In the genomic region with DNA sequence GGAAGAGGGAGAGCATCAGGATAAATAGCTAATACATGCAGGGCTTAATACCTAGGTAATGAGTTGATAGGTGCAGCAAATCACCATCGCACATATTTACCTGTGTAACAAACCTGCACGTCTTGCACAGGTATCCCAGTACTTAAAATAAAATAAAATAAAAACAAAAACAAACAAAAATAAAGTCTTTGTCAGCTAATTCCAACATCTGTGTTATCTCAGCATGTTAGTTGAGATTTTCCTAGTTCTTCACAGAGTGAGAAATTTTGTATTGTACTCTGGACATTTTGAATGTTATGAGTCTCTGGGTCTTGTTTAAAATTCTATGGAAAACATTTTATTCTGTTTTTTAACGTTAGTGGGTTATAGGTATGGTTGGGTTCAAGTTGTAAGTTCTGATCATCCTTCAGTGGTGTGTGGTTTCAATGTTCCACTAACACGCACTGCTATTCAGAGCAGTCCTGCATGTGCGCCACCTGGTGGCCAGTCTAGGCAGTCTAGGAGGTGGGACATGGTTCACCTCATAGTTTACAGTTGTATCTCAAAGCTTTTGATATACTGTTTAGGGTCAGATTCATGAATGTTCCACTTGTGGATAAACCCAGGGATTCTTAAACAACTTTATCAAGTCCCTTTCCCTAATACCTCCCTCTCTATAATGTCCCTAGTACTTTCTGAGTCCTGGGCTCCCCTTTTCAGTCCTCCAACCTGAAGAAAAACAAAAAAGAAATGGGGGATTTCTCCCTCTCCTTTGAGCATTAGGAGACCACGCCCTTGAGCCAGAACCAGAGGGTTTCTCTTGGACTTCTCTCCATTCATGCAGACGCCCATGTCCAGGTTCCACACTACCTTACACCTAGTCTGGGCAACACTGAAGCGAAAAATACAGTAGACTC, we compare ENCODE assay signal across 8 cellular contexts.
A peak's percentile ranks its signal among the peaks of the same experiment; 100 is the strongest.
DNase-seq lines count a peak whose midpoint lies in the region; ATAC-seq and TF ChIP-seq lines count a peak whose summit lies in the region.

No MANE protein-coding gene starts in this region.

- no peaks in the 10 kb centered on the region for H3K9me3 ChIP-seq in CD4-positive, alpha-beta T cell (ENCODE audit: control insufficient read depth, low read length)

- DNase-seq in CD4-positive, alpha-beta T cell, result peak; percentile 60 to 85 (median 74)
- peak; percentile 53 for DNase-seq in NCI-H774 (lab: John Stamatoyannopoulos, UW)
- DNase-seq in activated CD8-positive, alpha-beta T cell treated with anti-CD3 and anti-CD28 coated beads, Interleukin-2, amount 10 ng/mL, durations not matched to agents 7 days and 5 days, result peak; percentile 81
- peak; percentile 70 to 78 (median 71) for DNase-seq in effector memory CD8-positive, alpha-beta T cell
- DNase-seq in mesothelial cell of epicardium (ENCODE audit: low spot score in 2 of 2, unreplicated experiment in 2 of 2), result peak; percentile 58 to 79
- DNase-seq in stimulated activated CD8-positive, alpha-beta memory T cell treated with anti-CD3 and anti-CD28 coated beads, Interleukin-4, amount 100 ng/mL, for 24 hours (ENCODE audit: low read depth), result peak; percentile 71

- H3K27me3 ChIP-seq in CD4-positive, alpha-beta T cell (ENCODE audit: control insufficient read depth, insufficient read depth, low read length), result no peaks in the 10 kb centered on the region

- no peak overlapping the region for H3K4me3 Mint-ChIP-seq in CD4-positive, alpha-beta T cell
- no peak overlapping the region for H3K4me3 Mint-ChIP-seq in activated CD8-positive, alpha-beta T cell treated with anti-CD3 and anti-CD28 coated beads, Interleukin-2, amount 10 ng/mL, durations not matched to agents 7 days and 5 days
- H3K4me3 Mint-ChIP-seq in effector memory CD8-positive, alpha-beta T cell, result no peak overlapping the region
- no peak overlapping the region for H3K4me3 Mint-ChIP-seq in mesothelial cell of epicardium

- H3K27ac ChIP-seq in CD4-positive, alpha-beta T cell (ENCODE audit: low read depth, low read length), result no peak overlapping the region

- CTCF ChIA-PET in CD4-positive, alpha-beta T cell (lab: Charles Lee), result interaction anchor here (0.6 to 1.5 kb wide), 2 partner anchors 468 to 764 kb away, joined by 3 to 5 read pairs; no protein-coding TSS in a partner anchor
- CTCF ChIA-PET in activated CD8-positive, alpha-beta T cell treated with anti-CD3 and anti-CD28 coated beads, Interleukin-2, amount 10 ng/mL, durations not matched to agents 7 days and 5 days (lab: Charles Lee), result interaction anchor here (0.7 to 1.7 kb wide), 4 partner anchors 12 to 761 kb away, joined by 3 to 8 read pairs (median 4); no protein-coding TSS in a partner anchor

- H3K27me3 Mint-ChIP-seq in CD4-positive, alpha-beta T cell, result peaks cover 30% of the 10 kb centered on the region
- H3K27me3 Mint-ChIP-seq in activated CD8-positive, alpha-beta T cell treated with anti-CD3 and anti-CD28 coated beads, Interleukin-2, amount 10 ng/mL, durations not matched to agents 7 days and 5 days (ENCODE audit: low read depth), result peaks cover 13% of the 10 kb centered on the region
- H3K27me3 Mint-ChIP-seq in effector memory CD8-positive, alpha-beta T cell, result peaks cover 45 to 72% of the 10 kb centered on the region in 2 donors
- H3K27me3 Mint-ChIP-seq in mesothelial cell of epicardium (ENCODE audit: low read depth), result peaks cover 3% of the 10 kb centered on the region

- POLR2A ChIA-PET in CD4-positive, alpha-beta T cell (lab: Charles Lee), result interaction anchor here (0.5 to 0.6 kb wide), 2 partner anchors 86 to 323 kb away, joined by 3 to 5 read pairs; no protein-coding TSS in a partner anchor
- POLR2A ChIA-PET in activated CD8-positive, alpha-beta T cell treated with anti-CD3 and anti-CD28 coated beads, Interleukin-2, amount 10 ng/mL, durations not matched to agents 7 days and 5 days (lab: Charles Lee), result no interaction called here

- H3K36me3 Mint-ChIP-seq in CD4-positive, alpha-beta T cell (ENCODE audit: low read depth), result no peaks in the 10 kb centered on the region
- H3K36me3 Mint-ChIP-seq in activated CD8-positive, alpha-beta T cell treated with anti-CD3 and anti-CD28 coated beads, Interleukin-2, amount 10 ng/mL, durations not matched to agents 7 days and 5 days (ENCODE audit: low read depth), result no peaks in the 10 kb centered on the region
- no peaks in the 10 kb centered on the region for H3K36me3 Mint-ChIP-seq in effector memory CD8-positive, alpha-beta T cell (ENCODE audit: insufficient read depth)
- no peaks in the 10 kb centered on the region for H3K36me3 Mint-ChIP-seq in mesothelial cell of epicardium

- no peaks in the 10 kb centered on the region for H3K4me1 Mint-ChIP-seq in CD4-positive, alpha-beta T cell (ENCODE audit: low read depth)
- no peaks in the 10 kb centered on the region for H3K4me1 Mint-ChIP-seq in activated CD8-positive, alpha-beta T cell treated with anti-CD3 and anti-CD28 coated beads, Interleukin-2, amount 10 ng/mL, durations not matched to agents 7 days and 5 days (ENCODE audit: low read depth)
- peaks cover 0 to 2% of the 10 kb centered on the region in 2 donors for H3K4me1 Mint-ChIP-seq in effector memory CD8-positive, alpha-beta T cell (ENCODE audit: low read depth in 2 of 2)
- peaks cover 10% of the 10 kb centered on the region for H3K4me1 Mint-ChIP-seq in mesothelial cell of epicardium

- no peak overlapping the region for H3K27ac Mint-ChIP-seq in CD4-positive, alpha-beta T cell
- no peak overlapping the region for H3K27ac Mint-ChIP-seq in activated CD8-positive, alpha-beta T cell treated with anti-CD3 and anti-CD28 coated beads, Interleukin-2, amount 10 ng/mL, durations not matched to agents 7 days and 5 days
- no peak overlapping the region for H3K27ac Mint-ChIP-seq in effector memory CD8-positive, alpha-beta T cell
- no peak overlapping the region for H3K27ac Mint-ChIP-seq in mesothelial cell of epicardium

- peak; percentile 83 for ATAC-seq in CD4-positive, alpha-beta T cell (ENCODE audit: poor library complexity)
- peak; percentile 98 for ATAC-seq in GM19372 (IDR thresholded peaks at IDR 0.05; ENCODE audit: low read depth, unreplicated experiment)
- ATAC-seq in HG03442 (IDR thresholded peaks at IDR 0.05; ENCODE audit: unreplicated experiment), result peak; percentile 98
- peak; percentile 99 for ATAC-seq in activated CD8-positive, alpha-beta T cell treated with anti-CD3 and anti-CD28 coated beads, Interleukin-2, amount 10 ng/mL, durations not matched to agents 7 days and 5 days
- ATAC-seq in effector memory CD8-positive, alpha-beta T cell (replicated peaks), result peak; percentile 85

- peak; percentile 94 for TF ChIP-seq CTCF in CD4-positive, alpha-beta T cell (IDR thresholded peaks at IDR 0.05)
- peak; percentile 82 for TF ChIP-seq CTCF in mesothelial cell of epicardium (IDR thresholded peaks at IDR 0.05; ENCODE audit: unreplicated experiment)

- intact Hi-C loops in CD4-positive, alpha-beta T cell (cut with DNase I, micrococcal nuclease), result loop anchor here (1.0 to 2.0 kb wide), 3 partner anchors 323 to 761 kb away; no protein-coding TSS in a partner anchor

- no peaks in the 10 kb centered on the region for H3K9me3 Mint-ChIP-seq in CD4-positive, alpha-beta T cell
- H3K9me3 Mint-ChIP-seq in activated CD8-positive, alpha-beta T cell treated with anti-CD3 and anti-CD28 coated beads, Interleukin-2, amount 10 ng/mL, durations not matched to agents 7 days and 5 days (ENCODE audit: insufficient read depth), result no peaks in the 10 kb centered on the region
- no peaks in the 10 kb centered on the region for H3K9me3 Mint-ChIP-seq in effector memory CD8-positive, alpha-beta T cell
- peaks cover 24% of the 10 kb centered on the region for H3K9me3 Mint-ChIP-seq in mesothelial cell of epicardium
